38 cellular contexts compared by ENCODE assay signal in genomic region chrX:13448941-13449340, GRCh38.
"Had no signal": no experiment of that assay in that cellular context is flagged by ENCODE, and none has a peak within 500 bp of the region (broad histone marks: within the 10 kb centered on the region; RNA-seq: fewer than 3 reads in every experiment).

No MANE protein-coding gene starts in this region.

- H3K27ac ChIP-seq: adrenal gland, cardiac muscle cell, VCaP had no signal

- H3K27ac Mint-ChIP-seq: activated B cell treated with CpG ODN at 0.5 μM for 24 hours; activated CD4-positive, alpha-beta memory T cell treated with anti-CD3 and anti-CD28 coated beads for 36 hours; activated CD4-positive, alpha-beta T cell treated with anti-CD3 and anti-CD28 coated beads, Interleukin-2, amount 10 ng/mL, durations not matched to agents 24 days and 14 days; activated CD8-positive, alpha-beta T cell treated with anti-CD3 and anti-CD28 coated beads for 36 hours; activated naive CD4-positive, alpha-beta T cell treated with anti-CD3 and anti-CD28 coated beads for 36 hours; activated naive CD4-positive, alpha-beta T cell treated with anti-CD3 and anti-CD28 coated beads, Interleukin-2, amount 50 U/mL, for 72 hours; activated naive CD8-positive, alpha-beta T cell treated with anti-CD3 and anti-CD28 coated beads for 36 hours; activated T-cell treated with anti-CD3 and anti-CD28 coated beads, Interleukin-2, amount 50 U/mL, for 72 hours; activated T-helper 1 cell treated with anti-CD3 and anti-CD28 coated beads, Interleukin-12 subunit alpha, Interleukin-12 subunit beta, Interleukin-2, Interleukin-4 antibody, amounts not matched to agents 30 ng/mL and 10 ng/mL and 1 ng/mL, durations not matched to agents 14 hours and 24 hours and 36 hours; activated T-helper 17 cell treated with anti-CD3 and anti-CD28 coated beads, Interleukin-2, amount 50 U/mL, for 72 hours; T-helper 1 cell treated with Interleukin-12 subunit alpha and Interleukin-12 subunit beta and Interleukin-4 antibody, amounts not matched to agents 30 μg/mL and 1 μg/mL, for 36 hours; T-helper 2 cell treated with Interferon-gamma antibody and Interleukin-4, amounts not matched to agents 5 μg/mL and 100 μg/mL, for 36 hours had no signal

- DNase-seq: activated B cell treated with CpG ODN at 0.5 μM for 24 hours; activated CD4-positive, alpha-beta memory T cell treated with anti-CD3 and anti-CD28 coated beads for 36 hours; activated CD4-positive, alpha-beta T cell treated with anti-CD3 and anti-CD28 coated beads for 4 hours; activated CD4-positive, alpha-beta T cell treated with anti-CD3 and anti-CD28 coated beads, Interleukin-2, amount 10 ng/mL, durations not matched to agents 24 days and 14 days; activated CD4-positive, alpha-beta T cell treated with anti-CD3 and anti-CD28 coated beads, Interleukin-2, amount 50 U/mL, for 1 hour; activated CD4-positive, alpha-beta T cell treated with anti-CD3 and anti-CD28 coated beads, Interleukin-2, amount 50 U/mL, for 4 hours; activated CD4-positive, CD25-positive, alpha-beta regulatory T cell treated with anti-CD3 and anti-CD28 coated beads, Interleukin-2, amount 50 U/mL, for 72 hours; activated CD8-positive, alpha-beta memory T cell treated with anti-CD3 and anti-CD28 coated beads, Interleukin-2, amount 50 U/mL, for 4 hours; activated CD8-positive, alpha-beta T cell treated with anti-CD3 and anti-CD28 coated beads for 36 hours; activated effector memory CD4-positive, alpha-beta T cell treated with anti-CD3 and anti-CD28 coated beads, Interleukin-2, amount 50 U/mL, for 16 hours; activated gamma-delta T cell treated with Interleukin-2 at 50 U/mL for 16 hours; activated naive CD4-positive, alpha-beta T cell; activated naive CD4-positive, alpha-beta T cell treated with anti-CD3 and anti-CD28 coated beads for 36 hours; activated naive CD4-positive, alpha-beta T cell treated with anti-CD3 and anti-CD28 coated beads, Interleukin-2, amount 50 U/mL, for 16 hours; activated naive CD8-positive, alpha-beta T cell treated with anti-CD3 and anti-CD28 coated beads for 36 hours; activated T-cell treated with anti-CD3 and anti-CD28 coated beads for 4 hours; activated T-cell treated with anti-CD3 and anti-CD28 coated beads, Interleukin-2, amount 50 U/mL, for 1 hour; activated T-cell treated with anti-CD3 and anti-CD28 coated beads, Interleukin-2, amount 50 U/mL, for 4 hours; activated T-cell treated with anti-CD3 and anti-CD28 coated beads, Interleukin-2, amount 50 U/mL, for 72 hours; adrenal gland; amniotic stem cell; aorta; caudate nucleus; cerebellar nuclear complex; T-helper 1 cell; T-helper 2 cell; T-helper 9 cell had no signal

- ATAC-seq: activated CD8-positive, alpha-beta T cell treated with anti-CD3 and anti-CD28 coated beads for 36 hours; activated naive CD4-positive, alpha-beta T cell treated with anti-CD3 and anti-CD28 coated beads, Interleukin-2, amount 50 U/mL, for 72 hours; activated T-cell treated with anti-CD3 and anti-CD28 coated beads, Interleukin-2, amount 50 U/mL, for 4 hours; activated T-cell treated with anti-CD3 and anti-CD28 coated beads, Interleukin-2, amount 50 U/mL, for 72 hours; activated T-helper 17 cell treated with anti-CD3 and anti-CD28 coated beads, Interleukin-2, amount 50 U/mL, for 72 hours had no signal

- H3K4me1 Mint-ChIP-seq: activated B cell treated with CpG ODN at 0.5 μM for 24 hours; activated CD4-positive, alpha-beta T cell treated with anti-CD3 and anti-CD28 coated beads, Interleukin-2, amount 10 ng/mL, durations not matched to agents 24 days and 14 days; activated naive CD8-positive, alpha-beta T cell treated with anti-CD3 and anti-CD28 coated beads for 36 hours; activated T-helper 17 cell treated with anti-CD3 and anti-CD28 coated beads, Interleukin-2, amount 50 U/mL, for 72 hours had no signal

- H3K4me3 ChIP-seq: adrenal gland, cardiac muscle cell had no signal

- H3K27me3 Mint-ChIP-seq: activated B cell treated with CpG ODN at 0.5 μM for 24 hours; activated CD4-positive, alpha-beta memory T cell treated with anti-CD3 and anti-CD28 coated beads for 36 hours; activated CD4-positive, alpha-beta T cell treated with anti-CD3 and anti-CD28 coated beads, Interleukin-2, amount 10 ng/mL, durations not matched to agents 24 days and 14 days; activated CD8-positive, alpha-beta T cell treated with anti-CD3 and anti-CD28 coated beads for 36 hours; activated naive CD8-positive, alpha-beta T cell treated with anti-CD3 and anti-CD28 coated beads for 36 hours; activated T-helper 17 cell treated with anti-CD3 and anti-CD28 coated beads, Interleukin-2, amount 50 U/mL, for 72 hours; brain; central memory CD8-positive, alpha-beta T cell had no signal

- FAIRE-seq: bronchial epithelial cell, TTC549 had no signal

- H3K36me3 Mint-ChIP-seq: activated CD4-positive, alpha-beta memory T cell treated with anti-CD3 and anti-CD28 coated beads for 36 hours; activated naive CD8-positive, alpha-beta T cell treated with anti-CD3 and anti-CD28 coated beads for 36 hours; brain had no signal

- H3K9me3 Mint-ChIP-seq: activated CD4-positive, alpha-beta memory T cell treated with anti-CD3 and anti-CD28 coated beads for 36 hours; activated CD4-positive, alpha-beta T cell treated with anti-CD3 and anti-CD28 coated beads, Interleukin-2, amount 10 ng/mL, durations not matched to agents 24 days and 14 days; activated CD8-positive, alpha-beta T cell treated with anti-CD3 and anti-CD28 coated beads for 36 hours; activated naive CD4-positive, alpha-beta T cell treated with anti-CD3 and anti-CD28 coated beads for 36 hours; activated naive CD8-positive, alpha-beta T cell treated with anti-CD3 and anti-CD28 coated beads for 36 hours; activated T-helper 17 cell treated with anti-CD3 and anti-CD28 coated beads, Interleukin-2, amount 50 U/mL, for 72 hours; central memory CD8-positive, alpha-beta T cell; T-helper 2 cell treated with Interferon-gamma antibody and Interleukin-4, amounts not matched to agents 5 μg/mL and 100 μg/mL, for 36 hours had no signal

- H3K4me3 Mint-ChIP-seq: activated B cell treated with CpG ODN at 0.5 μM for 24 hours; activated CD4-positive, alpha-beta memory T cell treated with anti-CD3 and anti-CD28 coated beads for 36 hours; activated CD4-positive, alpha-beta T cell treated with anti-CD3 and anti-CD28 coated beads, Interleukin-2, amount 10 ng/mL, durations not matched to agents 24 days and 14 days; activated CD8-positive, alpha-beta T cell treated with anti-CD3 and anti-CD28 coated beads for 36 hours; activated naive CD4-positive, alpha-beta T cell treated with anti-CD3 and anti-CD28 coated beads for 36 hours; activated naive CD8-positive, alpha-beta T cell treated with anti-CD3 and anti-CD28 coated beads for 36 hours; activated T-cell treated with anti-CD3 and anti-CD28 coated beads, Interleukin-2, amount 50 U/mL, for 4 hours; activated T-cell treated with anti-CD3 and anti-CD28 coated beads, Interleukin-2, amount 50 U/mL, for 72 hours; activated T-helper 1 cell treated with anti-CD3 and anti-CD28 coated beads, Interleukin-12 subunit alpha, Interleukin-12 subunit beta, Interleukin-2, Interleukin-4 antibody, amounts not matched to agents 30 ng/mL and 10 ng/mL and 1 ng/mL, durations not matched to agents 14 hours and 24 hours and 36 hours; activated T-helper 17 cell treated with anti-CD3 and anti-CD28 coated beads, Interleukin-2, amount 50 U/mL, for 72 hours; brain; central memory CD8-positive, alpha-beta T cell; T-helper 1 cell treated with Interleukin-12 subunit alpha and Interleukin-12 subunit beta and Interleukin-4 antibody, amounts not matched to agents 30 μg/mL and 1 μg/mL, for 36 hours; T-helper 2 cell treated with Interferon-gamma antibody and Interleukin-4, amounts not matched to agents 5 μg/mL and 100 μg/mL, for 36 hours had no signal

- H3K36me3 ChIP-seq: adrenal gland, cardiac muscle cell had no signal

- H3K27me3 ChIP-seq: adrenal gland, cardiac muscle cell had no signal

- H3K4me1 ChIP-seq: adrenal gland had no signal
